ENCODE assay signal across 11 cellular contexts in the genomic region with DNA sequence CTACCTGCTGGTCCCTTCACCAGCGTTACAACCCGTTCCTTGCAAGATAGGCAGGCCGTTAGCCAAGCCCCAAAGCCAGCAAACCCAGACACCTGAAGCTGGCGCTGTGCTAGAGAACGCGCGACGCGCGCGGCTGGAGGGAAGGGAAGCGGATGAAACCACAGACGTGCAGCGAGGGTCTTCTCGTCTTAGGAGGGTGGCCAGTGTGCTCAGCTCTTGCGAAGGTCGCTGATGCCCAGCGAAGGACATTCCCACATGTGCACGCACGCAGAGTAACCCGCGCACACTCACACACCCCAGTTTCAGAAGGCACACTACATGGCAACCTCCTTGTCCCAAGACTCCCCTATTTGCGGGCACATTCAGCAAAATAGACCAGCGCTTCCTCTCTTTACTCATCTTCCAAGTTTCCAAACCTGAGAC. TPM values are rescaled to one million over a fixed set of nuclear protein-coding genes. Genes with fewer than 3 reads are reported as not detected.
A peak's percentile ranks its signal among the peaks of the same experiment; 100 is the strongest.
DNase-seq lines count a peak whose midpoint lies in the region; ATAC-seq and TF ChIP-seq lines count a peak whose summit lies in the region.
"Had no signal": no experiment of that assay in that cellular context is flagged by ENCODE, and none has a peak within 500 bp of the region (broad histone marks: within the 10 kb centered on the region; RNA-seq: fewer than 3 reads in every experiment).

No MANE protein-coding gene starts in this region.

- in situ Hi-C loops in brain microvascular endothelial cell (cut with HindIII; ENCODE audit: low pct_ligation_motif_present, low sequenced_read_pairs), result no loop called here

- 24% methylated on average over 24 of the region's 24 CpGs for WGBS in suprapubic skin

- no peak for TF ChIP-seq POLR2A in suprapubic skin (IDR thresholded peaks at IDR 0.05)

- no peak for TF ChIP-seq EP300 in suprapubic skin (IDR thresholded peaks at IDR 0.05)

- TF ChIP-seq CTCF in brain microvascular endothelial cell (IDR thresholded peaks at IDR 0.05; ENCODE audit: low read depth, low read length, missing control alignments) (no peak), suprapubic skin (IDR thresholded peaks at IDR 0.05) (no peak)

- H3K9me3 ChIP-seq in suprapubic skin, result no peaks in the 10 kb centered on the region
- H3K9me3 ChIP-seq: body of pancreas had no signal

- no peaks in the 10 kb centered on the region for H3K36me3 Mint-ChIP-seq in activated CD4-positive, alpha-beta T cell treated with anti-CD3 and anti-CD28 coated beads for 36 hours (ENCODE audit: low read depth)
- no peaks in the 10 kb centered on the region for H3K36me3 Mint-ChIP-seq in activated CD4-positive, alpha-beta T cell treated with anti-CD3 and anti-CD28 coated beads, Interleukin-2, amount 10 ng/mL, durations not matched to agents 24 days and 14 days (ENCODE audit: low read depth)

- H3K27ac Mint-ChIP-seq in activated CD4-positive, alpha-beta T cell treated with anti-CD3 and anti-CD28 coated beads for 36 hours, result no peak overlapping the region
- H3K27ac Mint-ChIP-seq in activated CD4-positive, alpha-beta T cell treated with anti-CD3 and anti-CD28 coated beads, Interleukin-2, amount 10 ng/mL, durations not matched to agents 24 days and 14 days, result no peak overlapping the region

- peaks cover 17% of the 10 kb centered on the region for H3K4me1 ChIP-seq in suprapubic skin

- no peak overlapping the region for H3K27ac ChIP-seq in brain microvascular endothelial cell
- H3K27ac ChIP-seq in suprapubic skin, result no peak overlapping the region
- H3K27ac ChIP-seq: BLaER1 treated with 17β-estradiol and CSF1 and Interleukin-3, amounts not matched to agents 10 nM and 100 nM; body of pancreas had no signal

- H3K4me3 Mint-ChIP-seq in activated CD4-positive, alpha-beta T cell treated with anti-CD3 and anti-CD28 coated beads for 36 hours, result peak overlapping the region; percentile 25
- H3K4me3 Mint-ChIP-seq in activated CD4-positive, alpha-beta T cell treated with anti-CD3 and anti-CD28 coated beads, Interleukin-2, amount 10 ng/mL, durations not matched to agents 24 days and 14 days, result no peak overlapping the region

- peaks cover 11% of the 10 kb centered on the region for H3K4me1 Mint-ChIP-seq in activated CD4-positive, alpha-beta T cell treated with anti-CD3 and anti-CD28 coated beads for 36 hours
- peaks cover 3% of the 10 kb centered on the region for H3K4me1 Mint-ChIP-seq in activated CD4-positive, alpha-beta T cell treated with anti-CD3 and anti-CD28 coated beads, Interleukin-2, amount 10 ng/mL, durations not matched to agents 24 days and 14 days

- intact Hi-C loops in activated CD4-positive, alpha-beta T cell treated with anti-CD3 and anti-CD28 coated beads for 36 hours (cut with DNase I, micrococcal nuclease), result no loop called here
- intact Hi-C loops in activated CD4-positive, alpha-beta T cell treated with anti-CD3 and anti-CD28 coated beads, Interleukin-2, amount 10 ng/mL, durations not matched to agents 24 days and 14 days (cut with micrococcal nuclease), result no loop called here

- DNase-seq in activated CD4-positive, alpha-beta T cell treated with anti-CD3 and anti-CD28 coated beads for 36 hours, result peak; percentile 18
- no peak for DNase-seq in activated CD4-positive, alpha-beta T cell treated with anti-CD3 and anti-CD28 coated beads, Interleukin-2, amount 10 ng/mL, durations not matched to agents 24 days and 14 days
- no peak for DNase-seq in brain microvascular endothelial cell
- peak; percentile 80 for DNase-seq in left kidney (ENCODE audit: low read depth, low spot score)
- DNase-seq in suprapubic skin (ENCODE audit: low spot score in 2 of 2), result no peak
- no peak for DNase-seq in stimulated activated naive CD4-positive, alpha-beta T cell treated with Interleukin-2 at 50 U/mL for 16 hours (lab: John Stamatoyannopoulos, UW)
- DNase-seq in stimulated activated CD4-positive, alpha-beta T cell treated with anti-CD3 and anti-CD28 coated beads, Interleukin-2, amount 100 ng/mL, for 48 hours, result no peak

- H3K36me3 ChIP-seq in brain microvascular endothelial cell (replicated peaks), result no peaks in the 10 kb centered on the region
- no peaks in the 10 kb centered on the region for H3K36me3 ChIP-seq in suprapubic skin
- H3K36me3 ChIP-seq: BLaER1 treated with 17β-estradiol and CSF1 and Interleukin-3, amounts not matched to agents 10 nM and 100 nM had no signal

- H3K4me3 ChIP-seq in brain microvascular endothelial cell (ENCODE audit: low read depth, low read length) (peak overlapping the region; percentile 80), suprapubic skin (peak overlapping the region; percentile 43)
- H3K4me3 ChIP-seq: BLaER1 treated with 17β-estradiol and CSF1 and Interleukin-3, amounts not matched to agents 10 nM and 100 nM; body of pancreas had no signal

- H3K27me3 ChIP-seq in brain microvascular endothelial cell (replicated peaks) (no peaks in the 10 kb centered on the region), suprapubic skin (peaks cover 23% of the 10 kb centered on the region)
- H3K27me3 ChIP-seq: BLaER1 treated with 17β-estradiol and CSF1 and Interleukin-3, amounts not matched to agents 10 nM and 100 nM had no signal

- POLR2A ChIA-PET in activated CD4-positive, alpha-beta T cell treated with anti-CD3 and anti-CD28 coated beads for 36 hours (lab: Charles Lee), result no interaction called here

- no peak for ATAC-seq in activated CD4-positive, alpha-beta T cell treated with anti-CD3 and anti-CD28 coated beads for 36 hours
- no peak for ATAC-seq in HG03139 (IDR thresholded peaks at IDR 0.05; ENCODE audit: unreplicated experiment)

- peaks cover 21% of the 10 kb centered on the region for H3K27me3 Mint-ChIP-seq in activated CD4-positive, alpha-beta T cell treated with anti-CD3 and anti-CD28 coated beads for 36 hours
- H3K27me3 Mint-ChIP-seq in activated CD4-positive, alpha-beta T cell treated with anti-CD3 and anti-CD28 coated beads, Interleukin-2, amount 10 ng/mL, durations not matched to agents 24 days and 14 days, result peaks cover 39% of the 10 kb centered on the region

- H3K9me3 Mint-ChIP-seq in activated CD4-positive, alpha-beta T cell treated with anti-CD3 and anti-CD28 coated beads for 36 hours (ENCODE audit: low read depth), result no peaks in the 10 kb centered on the region
- no peaks in the 10 kb centered on the region for H3K9me3 Mint-ChIP-seq in activated CD4-positive, alpha-beta T cell treated with anti-CD3 and anti-CD28 coated beads, Interleukin-2, amount 10 ng/mL, durations not matched to agents 24 days and 14 days

- CTCF ChIA-PET in activated CD4-positive, alpha-beta T cell treated with anti-CD3 and anti-CD28 coated beads for 36 hours (lab: Charles Lee), result no interaction called here

RNA-seq across cellular contexts. Expression of a gene that starts 0.9 kb away (rescaled TPM):
- not detected for total RNA-seq in activated CD4-positive, alpha-beta T cell treated with anti-CD3 and anti-CD28 coated beads for 36 hours
- total RNA-seq in activated CD4-positive, alpha-beta T cell treated with anti-CD3 and anti-CD28 coated beads, Interleukin-2, amount 10 ng/mL, durations not matched to agents 24 days and 14 days, result not detected in 2 replicates
- total RNA-seq in suprapubic skin, result not detected
- total RNA-seq: body of pancreas, HT1080 had no signal

Comparison
In these comparisons a context has a peak if more than half of its experiments do, and no peak if none do; other contexts are left out.
1. DNase-seq: peak in activated CD4-positive, alpha-beta T cell treated with anti-CD3 and anti-CD28 coated beads for 36 hours (single experiment) and left kidney (single experiment); none in activated CD4-positive, alpha-beta T cell treated with anti-CD3 and anti-CD28 coated beads, Interleukin-2, amount 10 ng/mL, durations not matched to agents 24 days and 14 days (single experiment), brain microvascular endothelial cell (single experiment), suprapubic skin (0 of 2), stimulated activated naive CD4-positive, alpha-beta T cell treated with Interleukin-2 at 50 U/mL for 16 hours (single experiment) and stimulated activated CD4-positive, alpha-beta T cell treated with anti-CD3 and anti-CD28 coated beads, Interleukin-2, amount 100 ng/mL, for 48 hours (0 of 2).